ENCODE assay signal across 1 cellular context in genomic region chr3:194536883-194537637, GRCh38.
A peak's percentile ranks its signal among the peaks of the same experiment; 100 is the strongest.
TF ChIP-seq lines count a peak whose summit lies in the region.

No MANE protein-coding gene starts in this region.

TF ChIP-seq in HepG2, 621 proteins besides CTCF, POLR2A, EP300 and RAD21 (continued from another document and continues in another):
- TF ChIP-seq ZNF407 (CRISPR knock-in tag; IDR thresholded peaks at IDR 0.05; ENCODE audit: not compliant biosample characterization) (no peak), SOX6 (IDR thresholded peaks at IDR 0.05) (no peak), SOX6 (CRISPR knock-in tag; IDR thresholded peaks at IDR 0.05) (peak; percentile 40; the same call in 1 of the 2 replicates), LCORL (IDR thresholded peaks at IDR 0.05) (no peak; the same call in 1 of the 2 replicates), LCORL (CRISPR knock-in tag; IDR thresholded peaks at IDR 0.05) (peak; percentile 74), ZNF414 (CRISPR knock-in tag; IDR thresholded peaks at IDR 0.05) (peak; percentile 33; the same call in 1 of the 2 replicates), FOXJ3 (CRISPR knock-in tag; IDR thresholded peaks at IDR 0.05; ENCODE audit: borderline replicate concordance) (peak; percentile 17; the same call in 1 of the 2 replicates), RFXAP (CRISPR knock-in tag; IDR thresholded peaks at IDR 0.05; ENCODE audit: borderline replicate concordance) (0 out of 2 replicates have a peak, but pooled peaks have one; percentile 39), ARNTL (CRISPR knock-in tag; IDR thresholded peaks at IDR 0.05) (no peak), GLI4 (CRISPR knock-in tag; IDR thresholded peaks at IDR 0.05; ENCODE audit: borderline replicate concordance) (no peak), ARID4A (CRISPR knock-in tag; IDR thresholded peaks at IDR 0.05; ENCODE audit: borderline replicate concordance) (peak; percentile 23; the same call in 1 of the 2 replicates), ZFP36L1 (CRISPR knock-in tag; IDR thresholded peaks at IDR 0.05) (0 out of 2 replicates have a peak, but pooled peaks have one; percentile 56), DNMT3B (CRISPR knock-in tag; conservative IDR thresholded peaks at IDR 0.05) (no peak), KMT2B (CRISPR knock-in tag; IDR thresholded peaks at IDR 0.05) (0 out of 2 replicates have a peak, but pooled peaks have one; percentile 43), UBTF (CRISPR knock-in tag; IDR thresholded peaks at IDR 0.05) (peak; percentile 43), SSRP1 (CRISPR knock-in tag; IDR thresholded peaks at IDR 0.05) (no peak), ZNF17 (CRISPR knock-in tag; IDR thresholded peaks at IDR 0.05) (no peak), MLX (CRISPR knock-in tag; IDR thresholded peaks at IDR 0.05) (no peak), ZNF564 (CRISPR knock-in tag; IDR thresholded peaks at IDR 0.05) (0 out of 2 replicates have a peak, but pooled peaks have one; percentile 50), THRA (CRISPR knock-in tag; IDR thresholded peaks at IDR 0.05; ENCODE audit: borderline replicate concordance) (peak; percentile 14; the same call in 1 of the 2 replicates), ZNF792 (CRISPR knock-in tag; IDR thresholded peaks at IDR 0.05) (peak; percentile 96; the same call in 1 of the 2 replicates), ARHGAP35 (CRISPR knock-in tag; IDR thresholded peaks at IDR 0.05; ENCODE audit: borderline replicate concordance) (peak; percentile 64; the same call in 1 of the 2 replicates), NKX3-1 (CRISPR knock-in tag; IDR thresholded peaks at IDR 0.05) (0 out of 2 replicates have a peak, but pooled peaks have one; percentile 21), ZNF34 (CRISPR knock-in tag; IDR thresholded peaks at IDR 0.05; ENCODE audit: borderline replicate concordance) (no peak), ZNF652 (CRISPR knock-in tag; IDR thresholded peaks at IDR 0.05; ENCODE audit: borderline replicate concordance, low read depth) (0 out of 2 replicates have a peak, but pooled peaks have one; percentile 18), THAP8 (CRISPR knock-in tag; IDR thresholded peaks at IDR 0.05; ENCODE audit: borderline replicate concordance) (no peak), ZNF572 (CRISPR knock-in tag; IDR thresholded peaks at IDR 0.05) (no peak), MAX (IDR thresholded peaks at IDR 0.05) (peak; percentile 70), ZNF24 (IDR thresholded peaks at IDR 0.05) (peak; percentile 74; the same call in 1 of the 2 replicates), GATAD2A (CRISPR knock-in tag; IDR thresholded peaks at IDR 0.05) (peak; percentile 73), ZNF337 (CRISPR knock-in tag; IDR thresholded peaks at IDR 0.05; ENCODE audit: borderline replicate concordance, low read depth) (no peak), XRCC5 (optimal IDR thresholded peaks at IDR 0.05; ENCODE audit: low read length) (peak; percentile 12), PAXIP1 (CRISPR knock-in tag; conservative IDR thresholded peaks at IDR 0.05) (peak; percentile 92), ZNF850 (CRISPR knock-in tag; conservative IDR thresholded peaks at IDR 0.05) (0 out of 2 replicates have a peak, but pooled peaks have one; percentile 46), SALL1 (CRISPR knock-in tag; IDR thresholded peaks at IDR 0.05) (peak; percentile 58; the same call in 1 of the 2 replicates)
